In the genomic region with DNA sequence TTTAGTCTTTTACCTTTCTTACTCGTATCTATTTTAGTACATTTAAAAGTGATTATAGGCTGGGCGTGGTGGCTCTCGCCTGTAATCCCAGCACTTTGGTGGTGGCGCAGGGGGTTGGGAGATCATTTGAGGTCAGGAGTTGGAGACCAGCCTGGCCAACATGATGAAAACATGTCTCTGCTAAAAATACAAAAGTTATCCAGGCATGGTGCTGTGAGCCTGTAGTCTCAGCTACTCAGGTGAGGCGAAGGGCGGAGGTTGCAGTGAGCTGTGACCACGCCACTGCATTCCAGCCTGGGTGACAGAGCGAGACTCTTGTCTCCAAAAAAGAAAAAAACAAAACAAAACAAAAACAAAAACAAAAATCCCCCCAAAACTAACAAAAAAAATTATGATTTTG, we compare ENCODE assay signal across 15 cellular contexts. TPM values are rescaled to one million over a fixed set of nuclear protein-coding genes. Genes with fewer than 3 reads are reported as not detected.
"Had no signal": no experiment of that assay in that cellular context is flagged by ENCODE, and none has a peak within 500 bp of the region (broad histone marks: within the 10 kb centered on the region; RNA-seq: fewer than 3 reads in every experiment).

No MANE protein-coding gene starts in this region.

- H3K27me3 ChIP-seq: vagina had no signal

- DNase-seq: activated CD4-positive, alpha-beta T cell treated with anti-CD3 and anti-CD28 coated beads for 36 hours; activated CD8-positive, alpha-beta memory T cell treated with anti-CD3 and anti-CD28 coated beads for 24 hours; activated naive CD4-positive, alpha-beta T cell treated with anti-CD3 and anti-CD28 coated beads, Interleukin-2, amount 10 ng/mL, durations not matched to agents 7 days and 5 days; amygdala; endodermal cell; erythroblast; hypothalamus; left cardiac atrium; nephron progenitor cell; stimulated activated CD4-positive, alpha-beta T cell treated with anti-CD3 and anti-CD28 coated beads, Interleukin-4, amount 100 ng/mL, for 24 hours; tibial artery; WERI-Rb-1 had no signal

- H3K4me3 Mint-ChIP-seq: activated CD4-positive, alpha-beta T cell treated with anti-CD3 and anti-CD28 coated beads for 36 hours; activated naive CD4-positive, alpha-beta T cell treated with anti-CD3 and anti-CD28 coated beads, Interleukin-2, amount 10 ng/mL, durations not matched to agents 7 days and 5 days; endodermal cell; nephron progenitor cell had no signal

- H3K27ac Mint-ChIP-seq: nephron progenitor cell had no signal

- H3K36me3 ChIP-seq: tibial artery, vagina, WERI-Rb-1 had no signal

- H3K27ac ChIP-seq: tibial artery, vagina, WERI-Rb-1 had no signal

- H3K9me3 Mint-ChIP-seq: activated naive CD4-positive, alpha-beta T cell treated with anti-CD3 and anti-CD28 coated beads, Interleukin-2, amount 10 ng/mL, durations not matched to agents 7 days and 5 days; endodermal cell; nephron progenitor cell had no signal

- H3K27me3 Mint-ChIP-seq: activated CD4-positive, alpha-beta T cell treated with anti-CD3 and anti-CD28 coated beads for 36 hours; activated naive CD4-positive, alpha-beta T cell treated with anti-CD3 and anti-CD28 coated beads, Interleukin-2, amount 10 ng/mL, durations not matched to agents 7 days and 5 days had no signal

- H3K4me1 ChIP-seq: tibial artery, vagina had no signal

- ATAC-seq: activated CD4-positive, alpha-beta T cell treated with anti-CD3 and anti-CD28 coated beads for 36 hours; left cardiac atrium had no signal

- H3K9me3 ChIP-seq: tibial artery, vagina had no signal

- H3K4me3 ChIP-seq: lung, tibial artery, vagina had no signal

RNA-seq across cellular contexts. Expression of a gene that starts 12.2 kb away (rescaled TPM):
- total RNA-seq: SK-MEL-5 had no signal
